Comparison of ENCODE assay signal across 1 cellular context in genomic region chr19:42075364-42075615, GRCh38.
TF ChIP-seq lines count a peak whose summit lies in the region.

No MANE protein-coding gene starts in this region.

TF ChIP-seq in HEK293, 187 proteins besides CTCF, POLR2A, EP300 and RAD21 (continued from another document):
- peak; percentile 62; the same call in 1 of the 2 replicates for TF ChIP-seq ZFP69B (tag by site-specific recombination; IDR thresholded peaks at IDR 0.05)
- TF ChIP-seq ZNF792 (tag by site-specific recombination; IDR thresholded peaks at IDR 0.05): 0 out of 2 replicates have a peak, but pooled peaks have one; percentile 52
- 0 out of 2 replicates have a peak, but pooled peaks have one; percentile 58 for TF ChIP-seq GLI4 (tag by site-specific recombination; IDR thresholded peaks at IDR 0.05)
- TF ChIP-seq KLF17 (tag by site-specific recombination; IDR thresholded peaks at IDR 0.05): 0 out of 2 replicates have a peak, but pooled peaks have one; percentile 62
- no peak for TF ChIP-seq KLF9 (tag by site-specific recombination; IDR thresholded peaks at IDR 0.05; ENCODE audit: low read depth)
- no peak for TF ChIP-seq ZNF645 (tag by site-specific recombination; IDR thresholded peaks at IDR 0.05)
- no peak for TF ChIP-seq KLF16 (tag by site-specific recombination; IDR thresholded peaks at IDR 0.05)
- TF ChIP-seq ZNF629 (tag by site-specific recombination; IDR thresholded peaks at IDR 0.05): no peak
- no peak for TF ChIP-seq GFI1B (tag by site-specific recombination; IDR thresholded peaks at IDR 0.05)
- TF ChIP-seq ZBTB48 (tag by site-specific recombination; IDR thresholded peaks at IDR 0.05): peak; percentile 78; the same call in 1 of the 2 replicates
- TF ChIP-seq REPIN1 (tag by site-specific recombination; IDR thresholded peaks at IDR 0.05; ENCODE audit: low read depth): 0 out of 2 replicates have a peak, but pooled peaks have one; percentile 62
- TF ChIP-seq ZSCAN4 (tag by site-specific recombination; IDR thresholded peaks at IDR 0.05): 0 out of 2 replicates have a peak, but pooled peaks have one; percentile 31
- TF ChIP-seq ZNF2 (tag by site-specific recombination; IDR thresholded peaks at IDR 0.05): 0 out of 2 replicates have a peak, but pooled peaks have one; percentile 43
- TF ChIP-seq ZSCAN18 (tag by site-specific recombination; IDR thresholded peaks at IDR 0.05): no peak
- TF ChIP-seq ZBTB10 (tag by site-specific recombination; IDR thresholded peaks at IDR 0.05): 0 out of 2 replicates have a peak, but pooled peaks have one; percentile 66
- TF ChIP-seq ZBTB7A (tag by site-specific recombination; IDR thresholded peaks at IDR 0.05; ENCODE audit: low read depth): peak; percentile 65; the same call in 1 of the 2 replicates
- TF ChIP-seq BCL11B (tag by site-specific recombination; IDR thresholded peaks at IDR 0.05; ENCODE audit: low read depth): no peak
- TF ChIP-seq ZFP37 (tag by site-specific recombination; IDR thresholded peaks at IDR 0.05): peak; percentile 89
- 0 out of 2 replicates have a peak, but pooled peaks have one; percentile 17 for TF ChIP-seq ZSCAN5A (tag by site-specific recombination; IDR thresholded peaks at IDR 0.05)
- no peak for TF ChIP-seq ZNF37A (tag by site-specific recombination; IDR thresholded peaks at IDR 0.05)
- no peak for TF ChIP-seq ZBTB20 (tag by site-specific recombination; IDR thresholded peaks at IDR 0.05)
- no peak for TF ChIP-seq ZNF48 (tag by site-specific recombination; IDR thresholded peaks at IDR 0.05)
- TF ChIP-seq ZNF670 (tag by site-specific recombination; IDR thresholded peaks at IDR 0.05; ENCODE audit: low read depth): no peak
- TF ChIP-seq OVOL3 (tag by site-specific recombination; IDR thresholded peaks at IDR 0.05): peak; percentile 74; the same call in 1 of the 2 replicates
- TF ChIP-seq ZNF510 (tag by site-specific recombination; IDR thresholded peaks at IDR 0.05; ENCODE audit: insufficient replicate concordance): no peak
- no peak for TF ChIP-seq ZNF426 (tag by site-specific recombination; IDR thresholded peaks at IDR 0.05)
- TF ChIP-seq GLIS2 (tag by site-specific recombination; IDR thresholded peaks at IDR 0.05): no peak
- TF ChIP-seq ZBTB44 (tag by site-specific recombination; IDR thresholded peaks at IDR 0.05): no peak
- peak; percentile 99 for TF ChIP-seq PRDM1 (tag by site-specific recombination; IDR thresholded peaks at IDR 0.05)
- TF ChIP-seq ELK4 (IDR thresholded peaks at IDR 0.05; ENCODE audit: borderline replicate concordance, low read depth, low read length): no peak
- TF ChIP-seq REST (tag by site-specific recombination; IDR thresholded peaks at IDR 0.05): peak; percentile 27; the same call in 1 of the 2 replicates
- no peak; the same call in 1 of the 2 replicates for TF ChIP-seq SCRT1 (tag by site-specific recombination; IDR thresholded peaks at IDR 0.05; ENCODE audit: borderline replicate concordance)
- no peak for TF ChIP-seq ZNF214 (tag by site-specific recombination; IDR thresholded peaks at IDR 0.05; ENCODE audit: borderline replicate concordance)
